ENCODE assay signal across 1 cellular context in genomic region chr9:126325779-126326178, GRCh38.
TF ChIP-seq lines count a peak whose summit lies in the region.

No MANE protein-coding gene starts in this region.

TF ChIP-seq in H1, 55 proteins besides CTCF, POLR2A, EP300 and RAD21 (continued from another document):
- TF ChIP-seq, protein P1, sequence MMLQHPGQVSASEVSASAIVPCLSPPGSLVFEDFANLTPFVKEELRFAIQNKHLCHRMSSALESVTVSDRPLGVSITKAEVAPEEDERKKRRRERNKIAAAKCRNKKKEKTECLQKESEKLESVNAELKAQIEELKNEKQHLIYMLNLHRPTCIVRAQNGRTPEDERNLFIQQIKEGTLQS (IDR thresholded peaks at IDR 0.05; ENCODE audit: insufficient read depth, low read depth, low read length) = no peak
- TF ChIP-seq E2F6 (IDR thresholded peaks at IDR 0.05) (no peak), SIRT6 (IDR thresholded peaks at IDR 0.05; ENCODE audit: low read length) (no peak), CHD1 (IDR thresholded peaks at IDR 0.05; ENCODE audit: low read depth, low read length) (no peak)
TF ChIP-seq in H1: peak in this region for 0.
